23 cellular contexts compared by ENCODE assay signal in genomic region chr4:180205276-180205675, GRCh38.
"Had no signal": no experiment of that assay in that cellular context is flagged by ENCODE, and none has a peak within 500 bp of the region (broad histone marks: within the 10 kb centered on the region; RNA-seq: fewer than 3 reads in every experiment).

No MANE protein-coding gene starts in this region.

- H3K4me3 ChIP-seq: stomach, suprapubic skin, testis, thoracic aorta, thyroid gland, tibial artery, tibial nerve, transverse colon, upper lobe of left lung, upper lobe of right lung, uterus, vagina had no signal

- H3K27me3 ChIP-seq: stomach, suprapubic skin, testis, thyroid gland, tibial artery, tibial nerve, transverse colon, upper lobe of left lung, upper lobe of right lung, uterus, vagina had no signal

- H3K9me3 ChIP-seq: stomach, suprapubic skin, testis, thoracic aorta, thyroid gland, tibial artery, tibial nerve, transverse colon, upper lobe of left lung, upper lobe of right lung, uterus, vagina had no signal

- H3K4me1 ChIP-seq: stomach, suprapubic skin, testis, thyroid gland, tibial artery, transverse colon, upper lobe of left lung, upper lobe of right lung, uterus, vagina had no signal

- DNase-seq: stimulated activated CD4-positive, alpha-beta T cell treated with anti-CD3 and anti-CD28 coated beads, Interleukin-2, amount 100 ng/mL, for 48 hours; stimulated activated CD4-positive, alpha-beta T cell treated with anti-CD3 and anti-CD28 coated beads, Interleukin-4, amount 100 ng/mL, for 1 hour; stimulated activated CD4-positive, alpha-beta T cell treated with anti-CD3 and anti-CD28 coated beads, Interleukin-4, amount 100 ng/mL, for 24 hours; stimulated activated CD4-positive, alpha-beta T cell treated with anti-CD3 and anti-CD28 coated beads, Interleukin-4, amount 100 ng/mL, for 4 hours; stimulated activated CD8-positive, alpha-beta memory T cell treated with anti-CD3 and anti-CD28 coated beads, Interleukin-4, amount 100 ng/mL, for 48 hours; stimulated activated naive B cell treated with anti-CD40 and anti-IgM and Interleukin-4, amounts not matched to agents 10 μg/mL and 1 μg/mL and 100 μg/mL, for 72 hours; stimulated activated naive CD4-positive, alpha-beta T cell; stimulated activated naive CD4-positive, alpha-beta T cell treated with Interleukin-2 at 50 U/mL for 16 hours; stimulated activated naive CD8-positive, alpha-beta T cell treated with anti-CD3 and anti-CD28 coated beads, Interleukin-15, amount 100 ng/mL, for 72 hours; stimulated activated naive CD8-positive, alpha-beta T cell treated with anti-CD3 and anti-CD28 coated beads, Interleukin-15, Interleukin-2, amounts not matched to agents 100 U/mL and 50 U/mL, for 24 hours; stomach; substantia nigra; testis; thyroid gland; tibial artery; transverse colon; upper lobe of right lung; uterus had no signal

- H3K36me3 ChIP-seq: stomach, suprapubic skin, thoracic aorta, thyroid gland, tibial artery, tibial nerve, transverse colon, upper lobe of left lung, upper lobe of right lung, uterus, vagina had no signal
